In the genomic region with DNA sequence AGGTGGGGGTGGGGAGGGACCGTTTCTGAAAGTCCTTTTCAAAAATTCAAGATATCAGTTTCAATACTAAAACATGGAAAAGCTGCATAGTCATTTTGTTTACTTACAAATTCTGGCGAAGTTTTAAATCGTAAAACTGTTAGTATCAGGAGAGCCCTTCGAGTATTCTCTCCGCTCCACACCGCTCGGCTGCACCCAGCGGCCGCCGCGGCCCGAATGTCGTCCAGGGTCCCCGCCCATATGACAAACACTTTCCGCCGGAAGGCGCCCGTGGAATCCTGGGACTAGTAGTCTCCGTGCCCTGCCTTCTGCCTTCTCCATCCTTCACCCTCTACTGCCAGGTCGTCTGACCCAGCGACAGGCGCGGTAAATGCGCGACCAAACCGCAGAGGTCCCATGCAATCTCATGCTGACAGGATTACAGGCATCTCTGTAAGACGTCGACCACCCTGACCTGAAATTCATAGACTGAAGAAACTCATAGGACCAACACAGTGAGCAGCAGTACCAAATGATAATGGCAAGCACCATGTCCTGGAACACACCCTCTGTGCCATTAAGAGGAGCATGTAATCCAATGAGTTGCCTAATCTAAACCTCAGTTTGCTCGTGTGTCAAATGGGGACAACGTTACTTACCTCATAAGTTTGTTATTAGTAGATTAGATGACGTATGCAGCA, we compare ENCODE assay signal across 1 cellular context.
TF ChIP-seq lines count a peak whose summit lies in the region.

TOR1AIP2 (minus strand) TSS at position 218 of the 680 bp plus-strand sequence. CDS start 25,138 bp downstream, outside the sequence.

TF ChIP-seq in K562, 482 proteins besides CTCF, POLR2A, EP300 and RAD21 (continued from another document and continues in another):
- peak in 1 of 2 experiments; percentile 54; a peak in 2 of 4 replicates for TF ChIP-seq MLLT1 (IDR thresholded peaks at IDR 0.05)
- peak; percentile 33; the same call in 1 of the 2 replicates for TF ChIP-seq MGA (IDR thresholded peaks at IDR 0.05)
- peak; percentile 54; the same call in 1 of the 2 replicates for TF ChIP-seq RB1 (IDR thresholded peaks at IDR 0.05; ENCODE audit: low read depth)
- TF ChIP-seq NRF1 (conservative IDR thresholded peaks at IDR 0.05 in 1 of 2, IDR thresholded peaks at IDR 0.05 in 1 of 2), result peak; percentile 51 to 62
- 0 out of 2 replicates have a peak, but pooled peaks have one; percentile 73 for TF ChIP-seq FOXP1 (CRISPR knock-in tag; IDR thresholded peaks at IDR 0.05)
- TF ChIP-seq, protein P1, sequence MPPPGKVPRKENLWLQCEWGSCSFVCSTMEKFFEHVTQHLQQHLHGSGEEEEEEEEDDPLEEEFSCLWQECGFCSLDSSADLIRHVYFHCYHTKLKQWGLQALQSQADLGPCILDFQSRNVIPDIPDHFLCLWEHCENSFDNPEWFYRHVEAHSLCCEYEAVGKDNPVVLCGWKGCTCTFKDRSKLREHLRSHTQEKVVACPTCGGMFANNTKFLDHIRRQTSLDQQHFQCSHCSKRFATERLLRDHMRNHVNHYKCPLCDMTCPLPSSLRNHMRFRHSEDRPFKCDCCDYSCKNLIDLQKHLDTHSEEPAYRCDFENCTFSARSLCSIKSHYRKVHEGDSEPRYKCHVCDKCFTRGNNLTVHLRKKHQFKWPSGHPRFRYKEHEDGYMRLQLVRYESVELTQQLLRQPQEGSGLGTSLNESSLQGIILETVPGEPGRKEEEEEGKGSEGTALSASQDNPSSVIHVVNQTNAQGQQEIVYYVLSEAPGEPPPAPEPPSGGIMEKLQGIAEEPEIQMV (tag; conservative IDR thresholded peaks at IDR 0.05; ENCODE audit: low read depth), result no peak
- peak; percentile 53 for TF ChIP-seq E2F8 (IDR thresholded peaks at IDR 0.05; ENCODE audit: low read depth, partially characterized antibody)
- peak; percentile 98 for TF ChIP-seq POLR2B (IDR thresholded peaks at IDR 0.05; ENCODE audit: low read depth, partially characterized antibody)
- no peak for TF ChIP-seq NUFIP1 (IDR thresholded peaks at IDR 0.05; ENCODE audit: partially characterized antibody)
- TF ChIP-seq TCF3 (CRISPR knock-in tag; IDR thresholded peaks at IDR 0.05), result peak; percentile 22; the same call in 1 of the 2 replicates
- TF ChIP-seq MLX (CRISPR knock-in tag; conservative IDR thresholded peaks at IDR 0.05), result 0 out of 4 replicates have a peak, but pooled peaks of 1 of the 2 experiments have one; percentile 65
- TF ChIP-seq ETV6 (IDR thresholded peaks at IDR 0.05; ENCODE audit: borderline replicate concordance in 1 of 2, low read depth in 2 of 2, low read length in 1 of 2), result no peak
- TF ChIP-seq ETV6 (CRISPR knock-in tag; IDR thresholded peaks at IDR 0.05; ENCODE audit: borderline replicate concordance), result 0 out of 2 replicates have a peak, but pooled peaks have one; percentile 12
- peak; percentile 67; the same call in 1 of the 2 replicates for TF ChIP-seq KLF6 (CRISPR knock-in tag; IDR thresholded peaks at IDR 0.05; ENCODE audit: borderline replicate concordance)
- no peak for TF ChIP-seq NR3C1 (CRISPR knock-in tag; IDR thresholded peaks at IDR 0.05)
- TF ChIP-seq VEZF1 (CRISPR knock-in tag; IDR thresholded peaks at IDR 0.05), result peak; percentile 42
- TF ChIP-seq, protein P2, sequence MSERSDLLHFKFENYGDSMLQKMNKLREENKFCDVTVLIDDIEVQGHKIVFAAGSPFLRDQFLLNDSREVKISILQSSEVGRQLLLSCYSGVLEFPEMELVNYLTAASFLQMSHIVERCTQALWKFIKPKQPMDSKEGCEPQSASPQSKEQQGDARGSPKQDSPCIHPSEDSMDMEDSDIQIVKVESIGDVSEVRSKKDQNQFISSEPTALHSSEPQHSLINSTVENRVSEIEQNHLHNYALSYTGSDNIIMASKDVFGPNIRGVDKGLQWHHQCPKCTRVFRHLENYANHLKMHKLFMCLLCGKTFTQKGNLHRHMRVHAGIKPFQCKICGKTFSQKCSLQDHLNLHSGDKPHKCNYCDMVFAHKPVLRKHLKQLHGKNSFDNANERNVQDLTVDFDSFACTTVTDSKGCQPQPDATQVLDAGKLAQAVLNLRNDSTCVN (CRISPR knock-in tag; IDR thresholded peaks at IDR 0.05), result no peak
- peak; percentile 47 to 59; a peak in 1 of 4 replicates for TF ChIP-seq SIN3A (IDR thresholded peaks at IDR 0.05; ENCODE audit: borderline replicate concordance in 2 of 2, control insufficient read depth in 1 of 2, low read depth in 2 of 2, low read length in 2 of 2)
- TF ChIP-seq ZNF146 (CRISPR knock-in tag; IDR thresholded peaks at IDR 0.05; ENCODE audit: unreplicated experiment), result no peak
- peak; percentile 97 for TF ChIP-seq SMARCA5 (IDR thresholded peaks at IDR 0.05)
- no peak for TF ChIP-seq POLR3A (IDR thresholded peaks at IDR 0.05; ENCODE audit: borderline replicate concordance, extremely low read depth, insufficient read depth, insufficient read length)
- TF ChIP-seq KHSRP (IDR thresholded peaks at IDR 0.05), result no peak
- TF ChIP-seq THRA (IDR thresholded peaks at IDR 0.05), result no peak
- TF ChIP-seq NFE2 (IDR thresholded peaks at IDR 0.05; ENCODE audit: low read depth), result 0 out of 2 replicates have a peak, but pooled peaks have one; percentile 18
- TF ChIP-seq RCOR1 (IDR thresholded peaks at IDR 0.05; ENCODE audit: borderline replicate concordance in 1 of 2, low read depth in 2 of 2, low read length in 2 of 2), result peak; percentile 58 to 81; a peak in 3 of 4 replicates
- TF ChIP-seq RFX5 (IDR thresholded peaks at IDR 0.05; ENCODE audit: low read depth, low read length), result no peak
- 0 out of 2 replicates have a peak, but pooled peaks have one; percentile 27 for TF ChIP-seq MYNN (IDR thresholded peaks at IDR 0.05)
- no peak for TF ChIP-seq MYNN (CRISPR knock-in tag; IDR thresholded peaks at IDR 0.05)
